8 cellular contexts compared by ENCODE assay signal in the genomic region with DNA sequence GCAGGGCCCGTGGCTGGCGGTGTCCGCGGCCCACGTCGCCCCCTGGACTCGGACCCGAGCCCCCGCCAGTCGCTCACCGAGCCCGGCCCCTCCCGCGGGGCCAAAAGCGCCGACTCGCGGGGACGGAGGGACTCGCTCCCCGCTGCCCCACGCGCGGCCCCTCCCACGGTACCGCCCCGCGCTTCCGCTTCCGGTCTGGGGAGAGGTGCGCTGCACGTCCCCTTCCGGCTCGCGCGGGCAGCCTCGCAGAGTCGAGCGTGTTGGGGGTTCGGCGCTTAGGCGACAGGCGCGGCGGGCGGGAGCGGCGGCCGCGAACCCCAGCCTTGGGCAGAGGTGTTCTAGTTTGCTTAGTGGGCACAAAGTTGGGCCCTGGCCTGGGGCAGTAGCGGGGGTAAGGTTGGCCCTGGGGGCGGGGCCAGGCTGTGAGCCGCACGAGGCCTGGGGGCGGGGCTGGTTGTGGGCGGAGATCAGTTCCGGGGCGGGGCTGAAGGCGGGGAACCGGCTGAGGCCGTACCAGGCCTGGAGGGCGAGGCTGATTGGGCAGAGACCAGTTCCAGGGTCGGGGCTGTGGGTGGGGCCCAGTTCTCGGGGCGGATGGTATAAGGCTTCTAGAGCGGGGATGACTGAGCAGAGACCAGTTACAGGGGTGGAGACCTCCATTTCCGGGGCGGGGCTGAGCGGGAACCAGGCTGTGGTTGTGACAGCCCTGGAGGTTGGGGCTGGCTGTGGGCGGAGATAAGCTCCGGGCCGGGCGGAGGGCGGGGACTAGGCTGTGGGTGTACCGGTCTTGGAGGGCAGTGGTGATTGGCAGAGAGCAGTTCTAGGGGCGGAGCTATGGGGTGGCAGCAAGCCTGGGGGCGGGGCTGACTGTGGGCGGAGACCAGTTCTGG. TPM values are rescaled to one million over a fixed set of nuclear protein-coding genes. Genes with fewer than 3 reads are reported as not detected.
DNase-seq lines count a peak whose midpoint lies in the region; ATAC-seq, FAIRE-seq and TF ChIP-seq lines count a peak whose summit lies in the region.

Gene MBD3L1, plus strand, starts transcription at position 246 of the 890 bp plus-strand sequence. CDS start 10,302 bp downstream, outside the sequence.
Gene ZNF558, minus strand, starts transcription at position 173 of the 890 bp plus-strand sequence. CDS start 9,645 bp downstream, outside the sequence.

- no peaks in the 10 kb centered on the region for H3K36me3 ChIP-seq in hepatocyte (replicated peaks; ENCODE audit: insufficient read depth, low read depth)

- peak within 1 kb of the TSS; percentile 99 for H3K27ac ChIP-seq in hepatocyte

- peak; percentile 87 for ATAC-seq in HG02870 (IDR thresholded peaks at IDR 0.05; ENCODE audit: unreplicated experiment)

- H3K27me3 ChIP-seq in hepatocyte = no peaks in the 10 kb centered on the region

- FAIRE-seq in GM12891 (lab: Jason Lieb, UNC) = peak; percentile 98

- peak; percentile 96 for DNase-seq in GM12891 (ENCODE audit: insufficient read length, low spot score)
- peak; percentile 80 for DNase-seq in NCI-H146 treated with DMSO at 0.1 percent for 48 hours (lab: John Stamatoyannopoulos, UW; ENCODE audit: unreplicated experiment)
- DNase-seq in T-helper 9 cell = peak; percentile 99
- DNase-seq in astrocyte of the hippocampus (ENCODE audit: low read depth, low spot score) = peak; percentile 99
- peak; percentile 98 for DNase-seq in hepatocyte (ENCODE audit: low spot score)
- DNase-seq in retina = peak; percentile 97
- no peak for DNase-seq in NCI-H774 (lab: John Stamatoyannopoulos, UW)

- WGBS in hepatocyte (ENCODE audit: low lambda C conversion rate, missing lambda C conversion rate) = 8% methylated on average over 49 of the region's 78 CpGs

- H3K4me1 ChIP-seq in hepatocyte (ENCODE audit: insufficient read depth) = peaks cover 3% of the 10 kb centered on the region

- H3K9me3 ChIP-seq in hepatocyte (ENCODE audit: low read depth) = no peaks in the 10 kb centered on the region

- peak within 1 kb of the TSS; percentile 83 for H3K4me3 ChIP-seq in hepatocyte

- H3K9me2 ChIP-seq in hepatocyte (replicated peaks; ENCODE audit: insufficient read depth) = no peaks in the 10 kb centered on the region

- peak within 1 kb of the TSS; percentile 87 for H3K4me2 ChIP-seq in hepatocyte

- peak; percentile 30 for TF ChIP-seq CTCF in hepatocyte (IDR thresholded peaks at IDR 0.05; ENCODE audit: poor library complexity)

- H3K79me2 ChIP-seq in hepatocyte = peaks cover 7% of the 10 kb centered on the region

- peak within 1 kb of the TSS; percentile 83 for H2AFZ ChIP-seq in hepatocyte

- peak; percentile 85 for TF ChIP-seq POLR2A in GM12891 (IDR thresholded peaks at IDR 0.05; ENCODE audit: low read depth, low read length)

- H4K20me1 ChIP-seq in hepatocyte (ENCODE audit: insufficient read depth, poor library complexity, severe bottlenecking) = no peaks in the 10 kb centered on the region

TF ChIP-seq in GM12891, 5 proteins besides CTCF, POLR2A, EP300 and RAD21:
- TF ChIP-seq POLR2AphosphoS5 (IDR thresholded peaks at IDR 0.05; ENCODE audit: low read depth, low read length) (peak; percentile 87), PAX5 (IDR thresholded peaks at IDR 0.05; ENCODE audit: insufficient read depth, low read length, severe bottlenecking) (no peak), SPI1 (IDR thresholded peaks at IDR 0.05; ENCODE audit: low read depth, low read length) (0 out of 2 replicates have a peak, but pooled peaks have one; percentile 18), TAF1 (IDR thresholded peaks at IDR 0.05; ENCODE audit: low read depth, low read length) (peak; percentile 42; the same call in 1 of the 2 replicates), POU2F2 (IDR thresholded peaks at IDR 0.05; ENCODE audit: low read depth, low read length) (peak; percentile 39; the same call in 1 of the 2 replicates)

RNA-seq across cellular contexts. Expression of gene MBD3L1, which starts in this region (rescaled TPM):
- not detected for polyA plus RNA-seq in GM12891 (2012; ENCODE audit: low read depth, missing spikeins)
- total RNA-seq in hepatocyte = not detected in 2 replicates
- polyA plus RNA-seq in hepatocyte = not detected in 2 replicates

RNA-seq across cellular contexts. Expression of gene ZNF558, which starts in this region (rescaled TPM):
- polyA plus RNA-seq in GM12891 (2012; ENCODE audit: low read depth, missing spikeins) = 14.3 TPM
- 31.0 and 35.6 TPM in 2 replicates for total RNA-seq in hepatocyte
- 16.4 and 25.1 TPM in 2 replicates for polyA plus RNA-seq in hepatocyte
